ENCODE assay signal across 13 cellular contexts in the genomic region with DNA sequence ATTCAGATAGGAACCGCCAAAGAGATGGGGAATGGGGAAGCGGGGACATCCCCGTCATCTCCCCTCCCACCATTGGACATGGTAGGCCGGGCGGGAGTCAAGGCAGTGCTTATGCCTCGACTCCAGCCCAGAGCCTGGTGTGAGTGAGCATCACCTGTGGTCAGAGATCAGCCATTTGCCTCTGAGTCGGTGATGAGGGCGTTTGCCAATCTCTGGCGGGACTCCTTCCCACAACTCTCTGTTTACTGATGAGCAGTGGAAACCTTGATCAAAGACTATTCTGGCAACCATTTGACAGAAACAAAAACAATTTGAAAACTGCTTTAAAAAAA.
A peak's percentile ranks its signal among the peaks of the same experiment; 100 is the strongest.
DNase-seq lines count a peak whose midpoint lies in the region; ATAC-seq, FAIRE-seq and TF ChIP-seq lines count a peak whose summit lies in the region.
"Had no signal": no experiment of that assay in that cellular context is flagged by ENCODE, and none has a peak within 500 bp of the region (broad histone marks: within the 10 kb centered on the region; RNA-seq: fewer than 3 reads in every experiment).

No MANE protein-coding gene starts in this region.

- H3K27me3 ChIP-seq in GM23248 (replicated peaks; ENCODE audit: insufficient read depth) (0 out of 2 replicates have a peak, but pooled peaks cover 1% of the 10 kb centered on the region), astrocyte (ENCODE audit: insufficient read depth, low read length) (peaks cover 3% of the 10 kb centered on the region)
- H3K27me3 ChIP-seq: esophagus muscularis mucosa had no signal

- H3K4me1 ChIP-seq in GM23248 (ENCODE audit: insufficient read depth) (0 out of 2 replicates have a peak, but pooled peaks cover 5% of the 10 kb centered on the region), astrocyte (ENCODE audit: insufficient read depth, low read length) (peaks cover 19% of the 10 kb centered on the region)

- WGBS in GM23248 (ENCODE audit: low coverage in 1 of 2, low lambda C conversion rate in 2 of 2, missing lambda C conversion rate in 2 of 2), 2 experiments: 76 to 78% methylated on average over 9 of the region's 9 CpGs

- H3K27ac Mint-ChIP-seq in astrocyte (ENCODE audit: unreplicated experiment) (peak overlapping the region; percentile 66), naive B cell (peak overlapping the region in 5 of 6 donors; percentile 62 to 93 (median 90))

- H3K36me3 ChIP-seq in GM23248 (ENCODE audit: low read depth): no peaks in the 10 kb centered on the region
- H3K36me3 ChIP-seq in astrocyte (ENCODE audit: insufficient read depth, low read length): no peaks in the 10 kb centered on the region
- H3K36me3 ChIP-seq: esophagus muscularis mucosa had no signal

- H3K9me2 ChIP-seq in GM23248 (ENCODE audit: insufficient read depth): no peaks in the 10 kb centered on the region

- in situ Hi-C loops in GM23248 (cut with MboI): no loop called here

- no peaks in the 10 kb centered on the region for H4K20me1 ChIP-seq in GM23248 (ENCODE audit: insufficient read depth)
- no peaks in the 10 kb centered on the region for H4K20me1 ChIP-seq in astrocyte (ENCODE audit: insufficient read depth, low read length)

- H3K79me2 ChIP-seq in GM23248 (ENCODE audit: insufficient read depth): no peaks in the 10 kb centered on the region
- no peaks in the 10 kb centered on the region for H3K79me2 ChIP-seq in astrocyte (ENCODE audit: insufficient read depth, low read length)

- peaks cover 15% of the 10 kb centered on the region for H3F3A ChIP-seq in GM23248 (ENCODE audit: insufficient read depth)

- H3K27me3 Mint-ChIP-seq in astrocyte (ENCODE audit: low read depth, unreplicated experiment): peaks cover 50% of the 10 kb centered on the region
- H3K27me3 Mint-ChIP-seq in naive B cell: no peaks in the 10 kb centered on the region

- no peak for TF ChIP-seq CTCF in astrocyte (IDR thresholded peaks at IDR 0.05; ENCODE audit: insufficient read depth, low read depth, low read length)

- H3K36me3 Mint-ChIP-seq in astrocyte (ENCODE audit: low read depth, unreplicated experiment) (peaks cover 8% of the 10 kb centered on the region), naive B cell (no peaks in the 10 kb centered on the region)

- peaks cover 39% of the 10 kb centered on the region for H3K9me3 Mint-ChIP-seq in astrocyte (ENCODE audit: unreplicated experiment)
- peaks cover 0 to 12% (median 4%) of the 10 kb centered on the region in 7 donors for H3K9me3 Mint-ChIP-seq in naive B cell

- DNase-seq in CD1c-positive myeloid dendritic cell (ENCODE audit: extremely low spot score) (peak; percentile 35), GM23248 (no peak), astrocyte (ENCODE audit: low read depth) (peak; percentile 29), naive B cell (no peak), frontal cortex (ENCODE audit: low spot score in 2 of 2) (no peak), NAMALWA (ENCODE audit: low spot score) (no peak)
- DNase-seq: caudate nucleus, retina, T1000 had no signal

- H3K9ac ChIP-seq in GM23248 (0 out of 2 replicates have a peak overlapping the region, but pooled peaks have one; percentile 86), astrocyte (ENCODE audit: low read length) (peak overlapping the region; percentile 69)

- FAIRE-seq in astrocyte (lab: Jason Lieb, UNC) (no peak), frontal cortex (lab: Jason Lieb, UNC) (no peak)
- FAIRE-seq: GM19239 had no signal

- H3K4me3 ChIP-seq in GM23248 (no peak overlapping the region), astrocyte (ENCODE audit: insufficient read depth, low read depth, low read length) (no peak overlapping the region)

- H3K4me3 Mint-ChIP-seq in astrocyte (ENCODE audit: unreplicated experiment): no peak overlapping the region
- peak overlapping the region; percentile 69 to 90 (median 78) for H3K4me3 Mint-ChIP-seq in naive B cell

- H3K27ac ChIP-seq in GM23248 (no peak overlapping the region), astrocyte (ENCODE audit: low read depth, low read length) (no peak overlapping the region)

- no peak overlapping the region for H2AFZ ChIP-seq in GM23248
- no peak overlapping the region for H2AFZ ChIP-seq in astrocyte (ENCODE audit: low read depth, low read length)

- no peak for ATAC-seq in naive B cell (ENCODE audit: low read depth in 2 of 2)
- ATAC-seq in HG03097 (IDR thresholded peaks at IDR 0.05; ENCODE audit: low FRiP score, unreplicated experiment): no peak
- no peak for ATAC-seq in HG03565 (IDR thresholded peaks at IDR 0.05; ENCODE audit: unreplicated experiment)

- H3K9me3 ChIP-seq in GM23248 (ENCODE audit: low read depth): peaks cover 2% of the 10 kb centered on the region
- H3K9me3 ChIP-seq in astrocyte (ENCODE audit: insufficient read depth, low read depth, low read length): no peaks in the 10 kb centered on the region
- H3K9me3 ChIP-seq: esophagus muscularis mucosa had no signal

- H3K4me1 Mint-ChIP-seq in astrocyte (ENCODE audit: low read depth, unreplicated experiment) (peaks cover 19% of the 10 kb centered on the region), naive B cell (peaks cover 26 to 35% (median 27%) of the 10 kb centered on the region in 3 donors)

- H3K4me2 ChIP-seq in GM23248 (ENCODE audit: unreplicated experiment): no peak overlapping the region
- H3K4me2 ChIP-seq in astrocyte (ENCODE audit: low read length): no peak overlapping the region

Comparison
In these comparisons a context has a peak if more than half of its experiments do, and no peak if none do; other contexts are left out.
1. DNase-seq: peak in CD1c-positive myeloid dendritic cell (single experiment) and astrocyte (single experiment); none in GM23248 (single experiment), naive B cell (single experiment), frontal cortex (0 of 2) and NAMALWA (single experiment).